Comparison of ENCODE assay signal across 27 cellular contexts in genomic region chr15:96827981-96828380, GRCh38.
"Had no signal": no experiment of that assay in that cellular context is flagged by ENCODE, and none has a peak within 500 bp of the region (broad histone marks: within the 10 kb centered on the region; RNA-seq: fewer than 3 reads in every experiment).

No MANE protein-coding gene starts in this region.

- H3K27me3 ChIP-seq: stomach, suprapubic skin, testis, thyroid gland, tibial artery, tibial nerve, transverse colon, upper lobe of left lung, upper lobe of right lung, uterus, vagina had no signal

- H3K4me3 Mint-ChIP-seq: stimulated activated effector memory CD8-positive, alpha-beta T cell treated with anti-CD3 and anti-CD28 coated beads, Interleukin-12 subunit alpha, Interleukin-12 subunit beta, amount 100 ng/mL, for 72 hours; stimulated activated memory B cell treated with anti-CD40 and anti-IgM and Interleukin-4, amounts not matched to agents 10 μg/mL and 1 μg/mL and 100 μg/mL, for 72 hours; stimulated activated naive B cell treated with anti-CD40 and anti-IgM and Interleukin-4, amounts not matched to agents 10 μg/mL and 1 μg/mL and 100 μg/mL, for 72 hours; stimulated activated naive CD8-positive, alpha-beta T cell treated with anti-CD3 and anti-CD28 coated beads, Interleukin-15, amount 100 ng/mL, for 72 hours; stimulated activated naive CD8-positive, alpha-beta T cell treated with anti-CD3 and anti-CD28 coated beads, Interleukin-15, Interleukin-2, amounts not matched to agents 100 ng/mL and 50 ng/mL, for 24 hours; type B pancreatic cell had no signal

- H3K4me1 ChIP-seq: stomach, suprapubic skin, testis, thyroid gland, tibial artery, tibial nerve, transverse colon, upper lobe of left lung, upper lobe of right lung, uterus, vagina had no signal

- H3K27ac Mint-ChIP-seq: stimulated activated effector memory CD8-positive, alpha-beta T cell treated with anti-CD3 and anti-CD28 coated beads, Interleukin-12 subunit alpha, Interleukin-12 subunit beta, amount 100 ng/mL, for 72 hours; stimulated activated memory B cell treated with anti-CD40 and anti-IgM and Interleukin-4, amounts not matched to agents 10 μg/mL and 1 μg/mL and 100 μg/mL, for 72 hours; stimulated activated naive B cell treated with anti-CD40 and anti-IgM and Interleukin-4, amounts not matched to agents 10 μg/mL and 1 μg/mL and 100 μg/mL, for 72 hours; stimulated activated naive CD8-positive, alpha-beta T cell treated with anti-CD3 and anti-CD28 coated beads, Interleukin-15, amount 100 ng/mL, for 72 hours; stimulated activated naive CD8-positive, alpha-beta T cell treated with anti-CD3 and anti-CD28 coated beads, Interleukin-15, Interleukin-2, amounts not matched to agents 100 ng/mL and 50 ng/mL, for 24 hours; type B pancreatic cell had no signal

- H3K4me1 Mint-ChIP-seq: stimulated activated effector memory CD8-positive, alpha-beta T cell treated with anti-CD3 and anti-CD28 coated beads, Interleukin-12 subunit alpha, Interleukin-12 subunit beta, amount 100 ng/mL, for 72 hours; stimulated activated memory B cell treated with anti-CD40 and anti-IgM and Interleukin-4, amounts not matched to agents 10 μg/mL and 1 μg/mL and 100 μg/mL, for 72 hours; stimulated activated naive B cell treated with anti-CD40 and anti-IgM and Interleukin-4, amounts not matched to agents 10 μg/mL and 1 μg/mL and 100 μg/mL, for 72 hours; stimulated activated naive CD8-positive, alpha-beta T cell treated with anti-CD3 and anti-CD28 coated beads, Interleukin-15, amount 100 ng/mL, for 72 hours had no signal

- H3K36me3 Mint-ChIP-seq: stimulated activated effector memory CD8-positive, alpha-beta T cell treated with anti-CD3 and anti-CD28 coated beads, Interleukin-12 subunit alpha, Interleukin-12 subunit beta, amount 100 ng/mL, for 72 hours; stimulated activated memory B cell treated with anti-CD40 and anti-IgM and Interleukin-4, amounts not matched to agents 10 μg/mL and 1 μg/mL and 100 μg/mL, for 72 hours; stimulated activated naive B cell treated with anti-CD40 and anti-IgM and Interleukin-4, amounts not matched to agents 10 μg/mL and 1 μg/mL and 100 μg/mL, for 72 hours; type B pancreatic cell had no signal

- H3K27ac ChIP-seq: stomach, suprapubic skin, testis, thoracic aorta, thyroid gland, tibial artery, tibial nerve, transverse colon, upper lobe of left lung, upper lobe of right lung, uterus, vagina had no signal

- H3K36me3 ChIP-seq: stomach, suprapubic skin, thoracic aorta, thyroid gland, tibial artery, tibial nerve, transverse colon, upper lobe of left lung, upper lobe of right lung, uterus, vagina had no signal

- H3K4me3 ChIP-seq: stomach, suprapubic skin, testis, thoracic aorta, thyroid gland, tibial artery, tibial nerve, transverse colon, upper lobe of left lung, upper lobe of right lung, uterus, vagina had no signal

- H3K9me3 ChIP-seq: stomach, suprapubic skin, testis, thoracic aorta, thyroid gland, tibial artery, tibial nerve, transverse colon, upper lobe of left lung, upper lobe of right lung, uterus, vagina had no signal

- ATAC-seq: stimulated activated effector memory CD8-positive, alpha-beta T cell treated with anti-CD3 and anti-CD28 coated beads, Interleukin-12 subunit alpha, Interleukin-12 subunit beta, amount 100 ng/mL, for 72 hours; stimulated activated memory B cell treated with anti-CD40 and anti-IgM and Interleukin-4, amounts not matched to agents 10 μg/mL and 1 μg/mL and 100 μg/mL, for 72 hours; stimulated activated naive B cell treated with anti-CD40 and anti-IgM and Interleukin-4, amounts not matched to agents 10 μg/mL and 1 μg/mL and 100 μg/mL, for 72 hours; stimulated activated naive CD8-positive, alpha-beta T cell treated with anti-CD3 and anti-CD28 coated beads, Interleukin-15, amount 100 ng/mL, for 72 hours; stimulated activated naive CD8-positive, alpha-beta T cell treated with anti-CD3 and anti-CD28 coated beads, Interleukin-15, Interleukin-2, amounts not matched to agents 100 U/mL and 50 U/mL, for 24 hours; upper lobe of right lung had no signal

- H3K9me3 Mint-ChIP-seq: stimulated activated effector memory CD8-positive, alpha-beta T cell treated with anti-CD3 and anti-CD28 coated beads, Interleukin-12 subunit alpha, Interleukin-12 subunit beta, amount 100 ng/mL, for 72 hours; stimulated activated naive B cell treated with anti-CD40 and anti-IgM and Interleukin-4, amounts not matched to agents 10 μg/mL and 1 μg/mL and 100 μg/mL, for 72 hours; stimulated activated naive CD8-positive, alpha-beta T cell treated with anti-CD3 and anti-CD28 coated beads, Interleukin-15, amount 100 ng/mL, for 72 hours; stimulated activated naive CD8-positive, alpha-beta T cell treated with anti-CD3 and anti-CD28 coated beads, Interleukin-15, Interleukin-2, amounts not matched to agents 100 ng/mL and 50 ng/mL, for 24 hours; type B pancreatic cell had no signal

- H3K27me3 Mint-ChIP-seq: stimulated activated memory B cell treated with anti-CD40 and anti-IgM and Interleukin-4, amounts not matched to agents 10 μg/mL and 1 μg/mL and 100 μg/mL, for 72 hours; stimulated activated naive B cell treated with anti-CD40 and anti-IgM and Interleukin-4, amounts not matched to agents 10 μg/mL and 1 μg/mL and 100 μg/mL, for 72 hours; stimulated activated naive CD8-positive, alpha-beta T cell treated with anti-CD3 and anti-CD28 coated beads, Interleukin-15, amount 100 ng/mL, for 72 hours; stimulated activated naive CD8-positive, alpha-beta T cell treated with anti-CD3 and anti-CD28 coated beads, Interleukin-15, Interleukin-2, amounts not matched to agents 100 ng/mL and 50 ng/mL, for 24 hours had no signal

- DNase-seq: stimulated activated CD4-positive, alpha-beta T cell treated with anti-CD3 and anti-CD28 coated beads, Interleukin-2, amount 100 ng/mL, for 48 hours; stimulated activated CD4-positive, alpha-beta T cell treated with anti-CD3 and anti-CD28 coated beads, Interleukin-4, amount 100 ng/mL, for 1 hour; stimulated activated CD4-positive, alpha-beta T cell treated with anti-CD3 and anti-CD28 coated beads, Interleukin-4, amount 100 ng/mL, for 24 hours; stimulated activated CD4-positive, alpha-beta T cell treated with anti-CD3 and anti-CD28 coated beads, Interleukin-4, amount 100 ng/mL, for 4 hours; stimulated activated CD8-positive, alpha-beta memory T cell treated with anti-CD3 and anti-CD28 coated beads, Interleukin-4, amount 100 ng/mL, for 48 hours; stimulated activated naive B cell treated with anti-CD40 and anti-IgM and Interleukin-4, amounts not matched to agents 10 μg/mL and 1 μg/mL and 100 μg/mL, for 72 hours; stimulated activated naive CD4-positive, alpha-beta T cell; stimulated activated naive CD4-positive, alpha-beta T cell treated with Interleukin-2 at 50 U/mL for 16 hours; stimulated activated naive CD8-positive, alpha-beta T cell treated with anti-CD3 and anti-CD28 coated beads, Interleukin-15, amount 100 ng/mL, for 72 hours; stimulated activated naive CD8-positive, alpha-beta T cell treated with anti-CD3 and anti-CD28 coated beads, Interleukin-15, Interleukin-2, amounts not matched to agents 100 U/mL and 50 U/mL, for 24 hours; stomach; substantia nigra; testis; thyroid gland; tibial artery; transverse colon; upper lobe of left lung; upper lobe of right lung; uterus had no signal
